In genomic region chr20:62501801-62502495, GRCh38 we compare ENCODE assay signal across 7 cellular contexts. TPM values are rescaled to one million over a fixed set of nuclear protein-coding genes. Genes with fewer than 3 reads are reported as not detected.
A peak's percentile ranks its signal among the peaks of the same experiment; 100 is the strongest.
DNase-seq lines count a peak whose midpoint lies in the region; ATAC-seq and TF ChIP-seq lines count a peak whose summit lies in the region.

No MANE protein-coding gene starts in this region.

- TF ChIP-seq POLR2A in thyroid gland (IDR thresholded peaks at IDR 0.05): no peak

- WGBS in thyroid gland, 2 donors: 68 to 84% methylated on average over 6 to 11 of the region's 13 CpGs

- no peak for TF ChIP-seq CTCF in thyroid gland (IDR thresholded peaks at IDR 0.05)

- no peak overlapping the region for H3K27ac ChIP-seq in thyroid gland

- peaks cover 3% of the 10 kb centered on the region for H3K36me3 Mint-ChIP-seq in activated CD4-positive, alpha-beta T cell treated with anti-CD3 and anti-CD28 coated beads, Interleukin-2, amount 10 ng/mL, durations not matched to agents 24 days and 14 days (ENCODE audit: low read depth)

- peak overlapping the region; percentile 98 for H3K27ac Mint-ChIP-seq in activated CD4-positive, alpha-beta T cell treated with anti-CD3 and anti-CD28 coated beads, Interleukin-2, amount 10 ng/mL, durations not matched to agents 24 days and 14 days

- no peaks in the 10 kb centered on the region for H3K36me3 ChIP-seq in thyroid gland

- intact Hi-C loops in activated CD4-positive, alpha-beta T cell treated with anti-CD3 and anti-CD28 coated beads, Interleukin-2, amount 10 ng/mL, durations not matched to agents 24 days and 14 days (cut with micrococcal nuclease): loop anchor here (2.0 to 5.0 kb wide), 6 partner anchors 21 to 305 kb away; partner anchors contain the start of genes ADRM1 and RPS21
- intact Hi-C loops in thyroid gland (cut with DNase I): loop anchor here (5.0 kb wide), 1 partner anchor 115 kb away; no protein-coding TSS in a partner anchor

- no peaks in the 10 kb centered on the region for H3K4me1 ChIP-seq in thyroid gland

- H3K27me3 ChIP-seq in thyroid gland: no peaks in the 10 kb centered on the region

- H3K4me1 Mint-ChIP-seq in activated CD4-positive, alpha-beta T cell treated with anti-CD3 and anti-CD28 coated beads, Interleukin-2, amount 10 ng/mL, durations not matched to agents 24 days and 14 days: peaks cover 30% of the 10 kb centered on the region

- DNase-seq in activated CD4-positive, alpha-beta T cell treated with anti-CD3 and anti-CD28 coated beads, Interleukin-2, amount 10 ng/mL, durations not matched to agents 24 days and 14 days: peak; percentile 92
- peak; percentile 17 for DNase-seq in fibroblast of peridontal ligament (ENCODE audit: extremely low read depth)
- peak; percentile 34 for DNase-seq in stimulated activated CD8-positive, alpha-beta memory T cell treated with anti-CD3 and anti-CD28 coated beads, Interleukin-7, amount 100 ng/mL, for 24 hours (ENCODE audit: low read depth)
- no peak for DNase-seq in thyroid gland
- DNase-seq in COLO668 (lab: John Stamatoyannopoulos, UW; ENCODE audit: unreplicated experiment): no peak

- peak overlapping the region; percentile 75 for H3K4me3 Mint-ChIP-seq in activated CD4-positive, alpha-beta T cell treated with anti-CD3 and anti-CD28 coated beads, Interleukin-2, amount 10 ng/mL, durations not matched to agents 24 days and 14 days

- no peaks in the 10 kb centered on the region for H3K9me3 ChIP-seq in thyroid gland

- H3K9me3 Mint-ChIP-seq in activated CD4-positive, alpha-beta T cell treated with anti-CD3 and anti-CD28 coated beads, Interleukin-2, amount 10 ng/mL, durations not matched to agents 24 days and 14 days: peaks cover 10% of the 10 kb centered on the region

- H3K27me3 Mint-ChIP-seq in activated CD4-positive, alpha-beta T cell treated with anti-CD3 and anti-CD28 coated beads, Interleukin-2, amount 10 ng/mL, durations not matched to agents 24 days and 14 days: no peaks in the 10 kb centered on the region

- H3K4me3 ChIP-seq in thyroid gland (replicated peaks in 1 of 3): no peak overlapping the region

- ATAC-seq in GM19328 (IDR thresholded peaks at IDR 0.05; ENCODE audit: unreplicated experiment) (peak; percentile 45), HG03432 (IDR thresholded peaks at IDR 0.05; ENCODE audit: unreplicated experiment) (peak; percentile 67)

RNA-seq across cellular contexts. Expression of gene GATA5, which starts 26.2 kb away (rescaled TPM):
- total RNA-seq in activated CD4-positive, alpha-beta T cell treated with anti-CD3 and anti-CD28 coated beads, Interleukin-2, amount 10 ng/mL, durations not matched to agents 24 days and 14 days: not detected in 2 replicates
- total RNA-seq in thyroid gland: under 1 TPM in 3 of 4 donors, not detected in 1; 0.33 to 0.67 (median 0.54) TPM

Comparison
In these comparisons a context has a peak if more than half of its experiments do, and no peak if none do; other contexts are left out.
1. DNase-seq: peak in activated CD4-positive, alpha-beta T cell treated with anti-CD3 and anti-CD28 coated beads, Interleukin-2, amount 10 ng/mL, durations not matched to agents 24 days and 14 days (single experiment), fibroblast of peridontal ligament (single experiment) and stimulated activated CD8-positive, alpha-beta memory T cell treated with anti-CD3 and anti-CD28 coated beads, Interleukin-7, amount 100 ng/mL, for 24 hours (single experiment); none in thyroid gland (0 of 2) and COLO668 (single experiment).